In genomic region chr10:5563991-5564536, GRCh38 we compare ENCODE assay signal across 9 cellular contexts. TPM values are rescaled to one million over a fixed set of nuclear protein-coding genes. Genes with fewer than 3 reads are reported as not detected.
DNase-seq lines count a peak whose midpoint lies in the region; ATAC-seq and TF ChIP-seq lines count a peak whose summit lies in the region.
"Had no signal": no experiment of that assay in that cellular context is flagged by ENCODE, and none has a peak within 500 bp of the region (broad histone marks: within the 10 kb centered on the region; RNA-seq: fewer than 3 reads in every experiment).

No MANE protein-coding gene starts in this region.

- H3K27ac ChIP-seq in OCI-LY1 (ENCODE audit: low read depth, low read length, poor library complexity, severe bottlenecking) = no peak overlapping the region

- no peaks in the 10 kb centered on the region for H3K79me2 ChIP-seq in OCI-LY1 (ENCODE audit: insufficient read depth, low read length)

- no peaks in the 10 kb centered on the region for H3K9me3 ChIP-seq in OCI-LY1 (ENCODE audit: low read length)

- no peaks in the 10 kb centered on the region for H3F3A ChIP-seq in OCI-LY1 (ENCODE audit: insufficient read depth, low read length)

- ATAC-seq in left colon (no peak), HG03520 (IDR thresholded peaks at IDR 0.05; ENCODE audit: unreplicated experiment) (no peak)

- no peaks in the 10 kb centered on the region for H3K9me2 ChIP-seq in OCI-LY1 (ENCODE audit: low read depth, low read length)

- H2AFZ ChIP-seq in OCI-LY1 (ENCODE audit: low read length) = no peak overlapping the region

- no peak for TF ChIP-seq CTCF in OCI-LY1 (IDR thresholded peaks at IDR 0.05; ENCODE audit: low read length)
- no peak for TF ChIP-seq CTCF in GM20000 (IDR thresholded peaks at IDR 0.05; ENCODE audit: extremely low read depth, missing control alignments)

- no peak overlapping the region for H3K9ac ChIP-seq in OCI-LY1 (ENCODE audit: low read length)

- H3K4me3 ChIP-seq in OCI-LY1 (ENCODE audit: low read depth, low read length, poor library complexity, severe bottlenecking) = no peak overlapping the region

- peak overlapping the region; percentile 43; the same call in 1 of the 2 replicates for H3K4me2 ChIP-seq in OCI-LY1 (ENCODE audit: low read length)

- H4K20me1 ChIP-seq in OCI-LY1 (ENCODE audit: insufficient read depth, low read length) = no peaks in the 10 kb centered on the region

- H3K27me3 ChIP-seq in OCI-LY1 (ENCODE audit: insufficient read depth, low read length) = peaks cover 3% of the 10 kb centered on the region; the same call in 1 of the 2 replicates

- DNase-seq in activated T-helper 1 cell treated with Interleukin-2 at 50 U/mL for 16 hours (ENCODE audit: low read depth) = peak; percentile 51
- DNase-seq in left colon = peak; percentile 9 to 24
- peak; percentile 42 for DNase-seq in stimulated activated naive CD4-positive, alpha-beta T cell treated with Interleukin-2 at 50 U/mL for 16 hours (lab: John Stamatoyannopoulos, UW)
- DNase-seq in mucosa of gallbladder (ENCODE audit: low spot score) = no peak
- no peak for DNase-seq in GM20000 (ENCODE audit: low spot score)
- DNase-seq in putamen (ENCODE audit: low spot score) = no peak

- peaks cover 10% of the 10 kb centered on the region for H3K4me1 ChIP-seq in OCI-LY1 (ENCODE audit: insufficient read depth, low read length, severe bottlenecking)

- intact Hi-C loops in left colon (cut with DNase I, micrococcal nuclease) = no loop called here

- H3K36me3 ChIP-seq in OCI-LY1 (ENCODE audit: insufficient read depth, low read length) = no peaks in the 10 kb centered on the region

RNA-seq across cellular contexts. Expression of gene CALML3, which starts 39.3 kb away (rescaled TPM):
- total RNA-seq in left colon = under 1 TPM; 0.08 to 0.09 TPM
- not detected for total RNA-seq in mucosa of gallbladder
- total RNA-seq: kidney epithelial cell had no signal

Comparison
In these comparisons a context has a peak if more than half of its experiments do, and no peak if none do; other contexts are left out.
1. DNase-seq: peak in activated T-helper 1 cell treated with Interleukin-2 at 50 U/mL for 16 hours (single experiment), left colon (2 of 2) and stimulated activated naive CD4-positive, alpha-beta T cell treated with Interleukin-2 at 50 U/mL for 16 hours (single experiment); none in mucosa of gallbladder (single experiment), GM20000 (single experiment) and putamen (single experiment).